In genomic region chr1:16442273-16442672, GRCh38 we compare ENCODE assay signal across 12 cellular contexts. TPM values are rescaled to one million over a fixed set of nuclear protein-coding genes. Genes with fewer than 3 reads are reported as not detected.
DNase-seq lines count a peak whose midpoint lies in the region; ATAC-seq and TF ChIP-seq lines count a peak whose summit lies in the region.
"Had no signal": no experiment of that assay in that cellular context is flagged by ENCODE, and none has a peak within 500 bp of the region (broad histone marks: within the 10 kb centered on the region; RNA-seq: fewer than 3 reads in every experiment).

No MANE protein-coding gene starts in this region.

- H2AFZ ChIP-seq in hepatocyte (no peak overlapping the region), osteoblast (ENCODE audit: low read length) (no peak overlapping the region)

- H3K4me1 ChIP-seq in hepatocyte (ENCODE audit: insufficient read depth) = peaks cover 9% of the 10 kb centered on the region
- H3K4me1 ChIP-seq in upper lobe of right lung = peaks cover 22% of the 10 kb centered on the region
- H3K4me1 ChIP-seq in osteoblast (ENCODE audit: insufficient read depth, low read length) = peaks cover 8% of the 10 kb centered on the region

- peak overlapping the region; percentile 77 for H3K27ac Mint-ChIP-seq in T-helper 2 cell treated with Interferon-gamma antibody and Interleukin-4, amounts not matched to agents 5 μg/mL and 100 μg/mL, for 36 hours

- no peak overlapping the region for H3K4me3 ChIP-seq in hepatocyte
- H3K4me3 ChIP-seq in upper lobe of right lung = peak overlapping the region; percentile 99
- no peak overlapping the region for H3K4me3 ChIP-seq in osteoblast (ENCODE audit: insufficient read depth, low read length)

- TF ChIP-seq CTCF in hepatocyte (IDR thresholded peaks at IDR 0.05; ENCODE audit: poor library complexity) (no peak), upper lobe of right lung (IDR thresholded peaks at IDR 0.05) (no peak), osteoblast (IDR thresholded peaks at IDR 0.05; ENCODE audit: extremely low read depth, low read depth, low read length) (no peak)

- H3K36me3 ChIP-seq in hepatocyte (replicated peaks; ENCODE audit: insufficient read depth, low read depth) (no peaks in the 10 kb centered on the region), upper lobe of right lung (peaks cover 44% of the 10 kb centered on the region), osteoblast (ENCODE audit: insufficient read depth, low read length) (peaks cover 42% of the 10 kb centered on the region)

- intact Hi-C loops in upper lobe of right lung (cut with DNase I) = no loop called here

- peak; percentile 9 for DNase-seq in stimulated activated CD4-positive, alpha-beta T cell treated with anti-CD3 and anti-CD28 coated beads, Interleukin-15, amount 100 ng/mL, for 24 hours
- no peak for DNase-seq in stimulated activated CD4-positive, alpha-beta T cell treated with anti-CD3 and anti-CD28 coated beads, Interleukin-4, amount 100 ng/mL, for 1 hour
- no peak for DNase-seq in T-helper 2 cell treated with Interferon-gamma antibody and Interleukin-4, amounts not matched to agents 5 μg/mL and 100 μg/mL, for 36 hours (ENCODE audit: low spot score)
- DNase-seq in hepatocyte (ENCODE audit: low spot score) (no peak), upper lobe of right lung (no peak), NOMO-1 treated with dmso at 0.1 percent for 144 hours (lab: John Stamatoyannopoulos, UW; ENCODE audit: unreplicated experiment) (no peak), cerebellar cortex (ENCODE audit: low spot score) (no peak), osteoblast (ENCODE audit: insufficient read length, low spot score, missing footprints) (no peak)
- DNase-seq: heart right ventricle, NCI-H2227 treated with DMSO at 0.1 percent for 48 hours had no signal

- H3K27me3 ChIP-seq in hepatocyte (no peaks in the 10 kb centered on the region), upper lobe of right lung (no peaks in the 10 kb centered on the region), osteoblast (ENCODE audit: insufficient read depth, low read length) (no peaks in the 10 kb centered on the region)
- H3K27me3 ChIP-seq: heart right ventricle had no signal

- ATAC-seq in upper lobe of right lung = peak; percentile 4
- ATAC-seq: heart right ventricle had no signal

- no peak overlapping the region for H3K27ac ChIP-seq in hepatocyte
- no peak overlapping the region for H3K27ac ChIP-seq in upper lobe of right lung
- no peak overlapping the region for H3K27ac ChIP-seq in osteoblast (ENCODE audit: low read depth, low read length)
- H3K27ac ChIP-seq: SK-N-MC had no signal

- H3K4me2 ChIP-seq in hepatocyte (peak overlapping the region; percentile 91), osteoblast (ENCODE audit: insufficient read depth, low read length) (no peak overlapping the region)

- H3K9me3 Mint-ChIP-seq in T-helper 2 cell treated with Interferon-gamma antibody and Interleukin-4, amounts not matched to agents 5 μg/mL and 100 μg/mL, for 36 hours = no peaks in the 10 kb centered on the region

- H3K9me3 ChIP-seq in hepatocyte (ENCODE audit: low read depth) = no peaks in the 10 kb centered on the region
- H3K9me3 ChIP-seq in upper lobe of right lung = no peaks in the 10 kb centered on the region
- no peaks in the 10 kb centered on the region for H3K9me3 ChIP-seq in osteoblast (ENCODE audit: low read depth, low read length)
- H3K9me3 ChIP-seq: heart right ventricle had no signal

- H3K36me3 Mint-ChIP-seq in T-helper 2 cell treated with Interferon-gamma antibody and Interleukin-4, amounts not matched to agents 5 μg/mL and 100 μg/mL, for 36 hours (ENCODE audit: low read depth) = peaks cover 37% of the 10 kb centered on the region

- H3K9me2 ChIP-seq in hepatocyte (replicated peaks; ENCODE audit: insufficient read depth) = no peaks in the 10 kb centered on the region

- H3K4me1 Mint-ChIP-seq in T-helper 2 cell treated with Interferon-gamma antibody and Interleukin-4, amounts not matched to agents 5 μg/mL and 100 μg/mL, for 36 hours (ENCODE audit: low read depth) = peaks cover 27% of the 10 kb centered on the region

- H3K27me3 Mint-ChIP-seq in T-helper 2 cell treated with Interferon-gamma antibody and Interleukin-4, amounts not matched to agents 5 μg/mL and 100 μg/mL, for 36 hours (ENCODE audit: low read depth) = no peaks in the 10 kb centered on the region

- peak overlapping the region; percentile 93 for H3K4me3 Mint-ChIP-seq in T-helper 2 cell treated with Interferon-gamma antibody and Interleukin-4, amounts not matched to agents 5 μg/mL and 100 μg/mL, for 36 hours

- 98% methylated on average over 6 of the region's 6 CpGs for WGBS in hepatocyte (ENCODE audit: low lambda C conversion rate, missing lambda C conversion rate)

- H4K20me1 ChIP-seq in hepatocyte (ENCODE audit: insufficient read depth, poor library complexity, severe bottlenecking) (no peaks in the 10 kb centered on the region), osteoblast (ENCODE audit: insufficient read depth, low read length) (peaks cover 19% of the 10 kb centered on the region)

- H3K79me2 ChIP-seq in hepatocyte (peaks cover 51% of the 10 kb centered on the region), osteoblast (ENCODE audit: insufficient read depth, low read length) (peaks cover 57% of the 10 kb centered on the region)

RNA-seq across cellular contexts. Expression of gene NECAP2, which starts 1.7 kb away (rescaled TPM):
- total RNA-seq in hepatocyte (51.8 and 55.2 TPM in 2 replicates), upper lobe of right lung (78.1 TPM), osteoblast (76.0 and 76.3 TPM in 2 replicates)
- 48.9 and 58.0 TPM in 2 replicates for polyA plus RNA-seq in hepatocyte

RNA-seq across cellular contexts. Expression of gene SPATA21, which starts 5.0 kb away (rescaled TPM):
- total RNA-seq in hepatocyte (0.30 TPM in 1 of 2 replicates, not detected in the other), upper lobe of right lung (not detected), osteoblast (not detected in 2 replicates)
- polyA plus RNA-seq in hepatocyte = 0.46 and 0.92 TPM in 2 replicates
- total RNA-seq: heart right ventricle, HT-29 had no signal
